Comparison of ENCODE assay signal across 8 cellular contexts in the genomic region with DNA sequence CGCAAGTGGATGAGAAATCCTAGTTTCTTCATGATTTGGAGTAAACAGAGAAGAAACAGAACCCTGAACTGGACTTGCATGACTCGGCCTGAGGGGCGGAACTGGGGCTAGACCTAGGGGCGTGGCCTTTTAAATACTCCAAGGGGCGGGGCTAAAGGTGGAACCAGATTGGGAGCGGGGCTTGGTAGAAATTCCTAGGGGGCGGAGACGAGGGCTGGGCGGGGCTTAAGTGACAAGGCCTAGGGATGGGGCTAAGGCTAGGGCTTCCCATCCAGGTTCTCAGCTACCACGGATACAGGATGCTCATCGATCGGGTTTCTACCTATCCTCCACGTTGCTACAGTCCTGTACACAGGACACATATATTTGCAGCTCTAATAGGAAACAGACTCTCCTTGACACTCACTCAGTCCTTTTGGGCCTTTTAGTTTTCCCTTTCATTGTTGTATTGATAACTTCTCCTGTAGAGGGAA. TPM values are rescaled to one million over a fixed set of nuclear protein-coding genes. Genes with fewer than 3 reads are reported as not detected.
A peak's percentile ranks its signal among the peaks of the same experiment; 100 is the strongest.
DNase-seq lines count a peak whose midpoint lies in the region; ATAC-seq and TF ChIP-seq lines count a peak whose summit lies in the region.

No MANE protein-coding gene starts in this region.

- H3K27me3 ChIP-seq in HCT116 (ENCODE audit: insufficient read depth, low read length) = no peaks in the 10 kb centered on the region
- no peaks in the 10 kb centered on the region for H3K27me3 ChIP-seq in MG63
- H3K27me3 ChIP-seq in kidney epithelial cell (ENCODE audit: control insufficient read depth, insufficient read depth, low read length) = no peaks in the 10 kb centered on the region

- RAD21 ChIA-PET in HCT116 (lab: Charles Lee; ENCODE audit: low non-redundant PET in 1 of 2, low total read pairs in 2 of 2, uncharacterized antibody in 2 of 2, unreplicated experiment in 2 of 2) = no interaction called here

- peaks cover 0 to 9% of the 10 kb centered on the region in 2 experiments; a peak in 2 of 4 replicates for H3K4me1 ChIP-seq in HCT116 (ENCODE audit: control insufficient read depth in 1 of 2, insufficient read depth in 2 of 2, low read length in 2 of 2)

- H4K20me1 ChIP-seq in HCT116 (ENCODE audit: insufficient read depth) = no peaks in the 10 kb centered on the region

- TF ChIP-seq CTCF in HCT116 (IDR thresholded peaks at IDR 0.05 in 2 of 3, conservative IDR thresholded peaks at IDR 0.05 in 1 of 3; ENCODE audit: borderline replicate concordance in 1 of 3, insufficient read depth in 1 of 3, low read depth in 2 of 3, low read length in 2 of 3) (no peak), kidney epithelial cell (IDR thresholded peaks at IDR 0.05; ENCODE audit: insufficient read depth, low read length, poor library complexity, severe bottlenecking) (no peak)

- H3K79me2 ChIP-seq in HCT116 (ENCODE audit: insufficient read depth, low read length) = peaks cover 5% of the 10 kb centered on the region; the same call in 1 of the 2 replicates

- peak overlapping the region; percentile 79 for H3K27ac ChIP-seq in HCT116 (ENCODE audit: low read depth, low read length)

- peak; percentile 88 for ATAC-seq in HCT116

- BruUV-seq in HCT116 (replicated peaks; lab: Mats Ljungman, UMichigan) = no TSS peak

- intact Hi-C loops in HCT116 (cut with micrococcal nuclease) = loop anchor here (1.0 to 5.0 kb wide), 3 partner anchors 14 to 487 kb away; a partner anchor contains a TSS

- TF ChIP-seq POLR2A in HCT116 (IDR thresholded peaks at IDR 0.05; ENCODE audit: borderline replicate concordance, extremely low read depth, insufficient read depth, insufficient read length) (no peak), Raji (IDR thresholded peaks at IDR 0.05; ENCODE audit: insufficient read depth, low read depth, low read length) (peak; percentile 37; the same call in 1 of the 2 replicates)

- peak overlapping the region; percentile 96 for H2AFZ ChIP-seq in HCT116 (ENCODE audit: low read depth, low read length, poor library complexity, severe bottlenecking)

- DNase-seq in SIG-M5 treated with dmso at 0.1 percent for 504 hours (lab: John Stamatoyannopoulos, UW; ENCODE audit: unreplicated experiment) (peak; percentile 86), SIG-M5 (lab: John Stamatoyannopoulos, UW) (no peak), HCT116 (ENCODE audit: low read depth, low spot score) (peak; percentile 91), MG63 (peak; percentile 94), cerebellar nuclear complex (lab: John Stamatoyannopoulos, UW) (peak; percentile 57 to 95), kidney epithelial cell (ENCODE audit: low read depth) (peak; percentile 52)
- peak; percentile 83 for DNase-seq in stimulated activated CD4-positive, alpha-beta T cell treated with anti-CD3 and anti-CD28 coated beads, Interleukin-4, amount 100 ng/mL, for 1 hour

- H3K9me3 ChIP-seq in HCT116 (ENCODE audit: control insufficient read depth in 1 of 2, insufficient read depth in 1 of 2, low read depth in 1 of 2, low read length in 2 of 2) (peaks cover 4 to 6% of the 10 kb centered on the region in 2 experiments; a peak in 2 of 4 replicates), MG63 (peaks cover 44% of the 10 kb centered on the region)

- TF ChIP-seq RAD21 in HCT116 (IDR thresholded peaks at IDR 0.05; ENCODE audit: low read depth) = no peak

- CTCF ChIA-PET in HCT116 (lab: Charles Lee) = interaction anchor here (0.7 kb wide), 1 partner anchor 14 kb away, joined by 4 read pairs; a partner anchor contains a TSS

- POLR2A ChIA-PET in HCT116 (lab: Charles Lee) = no interaction called here

- H3K9ac ChIP-seq in HCT116 (ENCODE audit: low read length) = peak overlapping the region; percentile 84

- H3K9me2 ChIP-seq in HCT116 (ENCODE audit: insufficient read depth) = no peaks in the 10 kb centered on the region

- peak overlapping the region; percentile 93 for H3K4me2 ChIP-seq in HCT116 (ENCODE audit: low read length)

- H3K4me3 ChIP-seq in HCT116 (replicated peaks in 1 of 2; ENCODE audit: low read depth in 1 of 2, low read length in 2 of 2) (peak overlapping the region; percentile 91 to 95), MG63 (peak overlapping the region; percentile 99), kidney epithelial cell (ENCODE audit: low read depth, low read length) (peak overlapping the region; percentile 77)

- no peaks in the 10 kb centered on the region for H3K36me3 ChIP-seq in HCT116 (ENCODE audit: control insufficient read depth in 1 of 2, insufficient read depth in 2 of 2, low read length in 2 of 2)
- peaks cover 11% of the 10 kb centered on the region for H3K36me3 ChIP-seq in MG63
- H3K36me3 ChIP-seq in kidney epithelial cell (ENCODE audit: control insufficient read depth, insufficient read depth, low read length) = no peaks in the 10 kb centered on the region

TF ChIP-seq in HCT116, 20 proteins besides CTCF, POLR2A, EP300 and RAD21:
- TF ChIP-seq CBX3 (IDR thresholded peaks at IDR 0.05; ENCODE audit: low read depth) (no peak), SRF (IDR thresholded peaks at IDR 0.05; ENCODE audit: low read depth) (no peak), EZH2 (IDR thresholded peaks at IDR 0.05) (no peak), FOSL1 (IDR thresholded peaks at IDR 0.05; ENCODE audit: low read depth) (no peak), TCF7L2 (IDR thresholded peaks at IDR 0.05; ENCODE audit: borderline replicate concordance, extremely low read depth, insufficient read depth, insufficient read length) (no peak), SP1 (IDR thresholded peaks at IDR 0.05; ENCODE audit: low read depth) (no peak), SIN3A (IDR thresholded peaks at IDR 0.05; ENCODE audit: low read depth) (no peak)
- TF ChIP-seq, protein P1, sequence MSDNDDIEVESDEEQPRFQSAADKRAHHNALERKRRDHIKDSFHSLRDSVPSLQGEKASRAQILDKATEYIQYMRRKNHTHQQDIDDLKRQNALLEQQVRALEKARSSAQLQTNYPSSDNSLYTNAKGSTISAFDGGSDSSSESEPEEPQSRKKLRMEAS (IDR thresholded peaks at IDR 0.05) = no peak
- TF ChIP-seq, protein P2, sequence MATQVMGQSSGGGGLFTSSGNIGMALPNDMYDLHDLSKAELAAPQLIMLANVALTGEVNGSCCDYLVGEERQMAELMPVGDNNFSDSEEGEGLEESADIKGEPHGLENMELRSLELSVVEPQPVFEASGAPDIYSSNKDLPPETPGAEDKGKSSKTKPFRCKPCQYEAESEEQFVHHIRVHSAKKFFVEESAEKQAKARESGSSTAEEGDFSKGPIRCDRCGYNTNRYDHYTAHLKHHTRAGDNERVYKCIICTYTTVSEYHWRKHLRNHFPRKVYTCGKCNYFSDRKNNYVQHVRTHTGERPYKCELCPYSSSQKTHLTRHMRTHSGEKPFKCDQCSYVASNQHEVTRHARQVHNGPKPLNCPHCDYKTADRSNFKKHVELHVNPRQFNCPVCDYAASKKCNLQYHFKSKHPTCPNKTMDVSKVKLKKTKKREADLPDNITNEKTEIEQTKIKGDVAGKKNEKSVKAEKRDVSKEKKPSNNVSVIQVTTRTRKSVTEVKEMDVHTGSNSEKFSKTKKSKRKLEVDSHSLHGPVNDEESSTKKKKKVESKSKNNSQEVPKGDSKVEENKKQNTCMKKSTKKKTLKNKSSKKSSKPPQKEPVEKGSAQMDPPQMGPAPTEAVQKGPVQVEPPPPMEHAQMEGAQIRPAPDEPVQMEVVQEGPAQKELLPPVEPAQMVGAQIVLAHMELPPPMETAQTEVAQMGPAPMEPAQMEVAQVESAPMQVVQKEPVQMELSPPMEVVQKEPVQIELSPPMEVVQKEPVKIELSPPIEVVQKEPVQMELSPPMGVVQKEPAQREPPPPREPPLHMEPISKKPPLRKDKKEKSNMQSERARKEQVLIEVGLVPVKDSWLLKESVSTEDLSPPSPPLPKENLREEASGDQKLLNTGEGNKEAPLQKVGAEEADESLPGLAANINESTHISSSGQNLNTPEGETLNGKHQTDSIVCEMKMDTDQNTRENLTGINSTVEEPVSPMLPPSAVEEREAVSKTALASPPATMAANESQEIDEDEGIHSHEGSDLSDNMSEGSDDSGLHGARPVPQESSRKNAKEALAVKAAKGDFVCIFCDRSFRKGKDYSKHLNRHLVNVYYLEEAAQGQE (IDR thresholded peaks at IDR 0.05; ENCODE audit: low read depth) = no peak
- TF ChIP-seq, protein P3, sequence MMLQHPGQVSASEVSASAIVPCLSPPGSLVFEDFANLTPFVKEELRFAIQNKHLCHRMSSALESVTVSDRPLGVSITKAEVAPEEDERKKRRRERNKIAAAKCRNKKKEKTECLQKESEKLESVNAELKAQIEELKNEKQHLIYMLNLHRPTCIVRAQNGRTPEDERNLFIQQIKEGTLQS (IDR thresholded peaks at IDR 0.05) = no peak

RNA-seq across cellular contexts. Expression of a gene that starts 0.4 kb away (rescaled TPM):
- total RNA-seq in HCT116 (2021; ENCODE audit: unreplicated experiment) (7.8 TPM), kidney epithelial cell (17.5 and 23.7 TPM in 2 replicates)
- 2.2 and 3.1 TPM in 2 replicates for polyA plus RNA-seq in HCT116 (2012)
- total RNA-seq in MG63 (2014; rRNA removed; shearing (Covaris generic); ENCODE audit: low replicate concordance) = 4.3 and 4.4 TPM in 2 replicates

RNA-seq across cellular contexts. Expression of a gene that starts 14.0 kb away (rescaled TPM):
- total RNA-seq in HCT116 (2021; ENCODE audit: unreplicated experiment) (10.9 TPM), kidney epithelial cell (8.2 and 10.9 TPM in 2 replicates)
- polyA plus RNA-seq in HCT116 (2012) = 7.7 and 8.8 TPM in 2 replicates
- total RNA-seq in MG63 (2014; rRNA removed; shearing (Covaris generic); ENCODE audit: low replicate concordance) = 17.7 and 20.0 TPM in 2 replicates

RNA-seq across cellular contexts. Expression of a gene that starts 52.8 kb away (rescaled TPM):
- total RNA-seq in HCT116 (2021; ENCODE audit: unreplicated experiment) (1.2 TPM), kidney epithelial cell (1.4 and 3.9 TPM in 2 replicates)
- polyA plus RNA-seq in HCT116 (2012) = 1.3 and 1.4 TPM in 2 replicates
- total RNA-seq in MG63 (2014; rRNA removed; shearing (Covaris generic); ENCODE audit: low replicate concordance) = 2.2 and 4.4 TPM in 2 replicates

RNA-seq across cellular contexts. Expression of a gene that starts 59.3 kb away (rescaled TPM):
- total RNA-seq in HCT116 (2021; ENCODE audit: unreplicated experiment) (not detected), kidney epithelial cell (not detected in 2 replicates)
- not detected in 2 replicates for polyA plus RNA-seq in HCT116 (2012)
- not detected in 2 replicates for total RNA-seq in MG63 (2014; rRNA removed; shearing (Covaris generic); ENCODE audit: low replicate concordance)
